Comparison of ENCODE assay signal across 2 cellular contexts in the genomic region with DNA sequence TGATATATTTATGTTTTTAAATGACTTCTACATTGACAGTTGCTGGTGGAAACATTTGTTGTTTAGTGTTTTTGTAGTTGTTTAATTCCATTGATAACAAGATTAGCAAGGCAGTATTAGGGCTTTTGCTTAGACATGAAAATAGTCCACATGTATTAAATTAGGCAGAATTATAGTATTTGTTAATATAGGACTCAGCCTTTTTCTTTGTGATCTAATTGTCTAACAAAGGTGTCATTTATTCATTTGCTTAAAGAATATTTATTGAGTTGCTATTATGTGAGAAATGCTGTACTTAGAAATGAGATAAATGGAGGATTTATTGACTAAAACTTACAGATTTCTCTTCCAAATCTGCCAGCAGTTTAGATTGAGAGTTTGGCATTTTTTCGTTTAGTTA.
TF ChIP-seq lines count a peak whose summit lies in the region.

No MANE protein-coding gene starts in this region.

TF ChIP-seq in A549, 52 proteins besides CTCF, POLR2A, EP300 and RAD21:
- TF ChIP-seq EHF (CRISPR knock-in tag; IDR thresholded peaks at IDR 0.05) (no peak), FOSB (CRISPR knock-in tag; IDR thresholded peaks at IDR 0.05) (no peak), HDAC2 (IDR thresholded peaks at IDR 0.05) (no peak), NR3C1 (IDR thresholded peaks at IDR 0.05) (no peak), JUN (IDR thresholded peaks at IDR 0.05) (no peak), HES2 (IDR thresholded peaks at IDR 0.05) (no peak)
TF ChIP-seq in A549: peak in this region for 0.

TF ChIP-seq in IMR-90, 13 proteins besides CTCF, POLR2A, EP300 and RAD21:
- TF ChIP-seq MAZ (IDR thresholded peaks at IDR 0.05; ENCODE audit: borderline replicate concordance, low read depth, low read length), result no peak
- TF ChIP-seq CHD1 (IDR thresholded peaks at IDR 0.05; ENCODE audit: low read depth, low read length), result no peak
- no peak for TF ChIP-seq RFX5 (IDR thresholded peaks at IDR 0.05; ENCODE audit: low read depth, low read length)
- no peak for TF ChIP-seq MAFK (IDR thresholded peaks at IDR 0.05; ENCODE audit: low read depth, low read length)
- no peak for TF ChIP-seq MXI1 (IDR thresholded peaks at IDR 0.05; ENCODE audit: borderline replicate concordance, low read depth, low read length)
- TF ChIP-seq FOS (IDR thresholded peaks at IDR 0.05; ENCODE audit: low read depth, low read length), result no peak
